Comparison of ENCODE assay signal across 9 cellular contexts in the genomic region with DNA sequence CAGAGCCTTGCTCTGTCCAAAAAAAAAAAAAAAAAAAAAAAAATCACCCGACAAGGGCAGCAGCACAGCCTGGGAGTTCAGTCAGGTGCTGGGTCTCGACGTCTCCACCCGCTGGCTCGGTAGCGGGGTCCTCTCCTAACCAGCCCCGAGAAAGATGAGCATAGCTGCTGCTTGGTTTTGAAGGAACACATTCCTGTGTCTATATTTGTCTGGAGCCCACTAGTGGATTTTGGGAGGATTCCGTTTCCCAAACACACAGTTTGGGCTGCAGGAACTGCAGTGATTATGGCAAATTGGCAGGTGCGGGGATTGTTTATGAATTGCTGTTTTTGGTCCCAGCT. TPM values are rescaled to one million over a fixed set of nuclear protein-coding genes. Genes with fewer than 3 reads are reported as not detected.
DNase-seq lines count a peak whose midpoint lies in the region; ATAC-seq, FAIRE-seq and TF ChIP-seq lines count a peak whose summit lies in the region.
"Had no signal": no experiment of that assay in that cellular context is flagged by ENCODE, and none has a peak within 500 bp of the region (broad histone marks: within the 10 kb centered on the region; RNA-seq: fewer than 3 reads in every experiment).

No MANE protein-coding gene starts in this region.

- dilution Hi-C loops in endothelial cell of umbilical vein (cut with MboI; ENCODE audit: extremely low pct_ligation_motif_present, low sequenced_read_pairs), result no loop called here

- no peak overlapping the region for H2AFZ ChIP-seq in endothelial cell of umbilical vein (ENCODE audit: low read depth, low read length)

- H3K27me3 ChIP-seq in NT2/D1 (ENCODE audit: insufficient read depth, insufficient read length), result peaks cover 37% of the 10 kb centered on the region
- H3K27me3 ChIP-seq in endothelial cell of umbilical vein (ENCODE audit: control insufficient read depth in 2 of 2, insufficient read depth in 2 of 2, low read length in 2 of 2), result peaks cover 33 to 68% of the 10 kb centered on the region in 2 experiments
- H3K27me3 ChIP-seq in pancreas, result no peaks in the 10 kb centered on the region

- no peak for TF ChIP-seq POLR2A in endothelial cell of umbilical vein (IDR thresholded peaks at IDR 0.05; ENCODE audit: low read depth, low read length)

- intact Hi-C loops in endothelial cell of umbilical vein (cut with micrococcal nuclease) (no loop called here), pancreas (cut with DNase I) (no loop called here)

- ATAC-seq in pancreas (peak; percentile 14 to 28 (median 22)), HG03196 (IDR thresholded peaks at IDR 0.05; ENCODE audit: unreplicated experiment) (no peak)

- H3K9ac ChIP-seq in NT2/D1 (ENCODE audit: insufficient read length, low read depth) (no peak overlapping the region), endothelial cell of umbilical vein (replicated peaks; ENCODE audit: extremely low read depth, insufficient read depth, low read length) (no peak overlapping the region)

- no peaks in the 10 kb centered on the region for H4K20me1 ChIP-seq in endothelial cell of umbilical vein (replicated peaks; ENCODE audit: control insufficient read depth, extremely low read depth, insufficient read depth, low read length)

- 16 to 22% methylated on average over 9 of the region's 9 CpGs for WGBS in pancreas, 2 donors

- no peak overlapping the region for H3K27ac ChIP-seq in endothelial cell of umbilical vein (ENCODE audit: insufficient read depth, low read depth, low read length)
- peak overlapping the region; percentile 56 to 76 (median 74) for H3K27ac ChIP-seq in pancreas

- no peaks in the 10 kb centered on the region for H3K9me1 ChIP-seq in endothelial cell of umbilical vein (replicated peaks; ENCODE audit: control insufficient read depth, extremely low read depth, insufficient read depth, low read length)

- POLR2A ChIA-PET in endothelial cell of umbilical vein (lab: Charles Lee), result interaction anchor here (0.7 kb wide), 1 partner anchor 141 kb away, joined by 4 read pairs; no protein-coding TSS in a partner anchor

- no peaks in the 10 kb centered on the region for H3K36me3 ChIP-seq in NT2/D1 (ENCODE audit: insufficient read depth, insufficient read length, low read length)
- H3K36me3 ChIP-seq in endothelial cell of umbilical vein (ENCODE audit: control insufficient read depth in 2 of 2, extremely low read depth in 1 of 2, insufficient read depth in 2 of 2, low read length in 2 of 2), result no peaks in the 10 kb centered on the region
- H3K36me3 ChIP-seq in pancreas, result no peaks in the 10 kb centered on the region

- H3K4me2 ChIP-seq in endothelial cell of umbilical vein (ENCODE audit: insufficient read depth, low read length), result no peak overlapping the region

- H3K9me3 ChIP-seq in NT2/D1 (ENCODE audit: insufficient read depth, low read length) (peaks cover 19% of the 10 kb centered on the region), endothelial cell of umbilical vein (replicated peaks; ENCODE audit: control insufficient read depth, insufficient read depth, low read length) (no peaks in the 10 kb centered on the region), pancreas (no peaks in the 10 kb centered on the region)

- no TSS peak for BruUV-seq in endothelial cell of umbilical vein (replicated peaks; lab: Mats Ljungman, UMichigan)

- FAIRE-seq in endothelial cell of umbilical vein (lab: Jason Lieb, UNC) (no peak), pancreas (lab: Jason Lieb, UNC) (no peak)
- FAIRE-seq: frontal cortex had no signal

- DNase-seq in G401 (ENCODE audit: low spot score) (peak; percentile 67), NT2/D1 (ENCODE audit: low read depth, low spot score) (no peak), endothelial cell of umbilical vein (ENCODE audit: low read depth, low spot score) (no peak), pancreas (peak in 1 of 6 donors; percentile 36), ACHN (no peak)
- no peak for DNase-seq in stimulated activated CD4-positive, alpha-beta T cell treated with anti-CD3 and anti-CD28 coated beads, Interleukin-15, amount 100 ng/mL, for 24 hours
- DNase-seq in stimulated activated CD4-positive, alpha-beta T cell treated with anti-CD3 and anti-CD28 coated beads, Interleukin-4, amount 100 ng/mL, for 1 hour, result no peak

- H3K4me3 ChIP-seq in NT2/D1 (ENCODE audit: insufficient read length, low read depth) (peak overlapping the region; percentile 61), endothelial cell of umbilical vein (replicated peaks in 1 of 3; ENCODE audit: insufficient read depth in 1 of 3, low read depth in 1 of 3, low read length in 3 of 3) (no peak overlapping the region), pancreas (peak overlapping the region; percentile 61 to 95 (median 82))

- TF ChIP-seq CTCF in endothelial cell of umbilical vein (IDR thresholded peaks at IDR 0.05; ENCODE audit: extremely low read depth in 1 of 2, insufficient read depth in 1 of 2, low read depth in 1 of 2, low read length in 2 of 2), result no peak
- no peak for TF ChIP-seq CTCF in pancreas (IDR thresholded peaks at IDR 0.05)

- no peaks in the 10 kb centered on the region for H3K79me2 ChIP-seq in endothelial cell of umbilical vein (ENCODE audit: control insufficient read depth, insufficient read depth, low read length)

- CTCF ChIA-PET in endothelial cell of umbilical vein (lab: Charles Lee), result interaction anchor here (0.7 to 1.5 kb wide), 3 partner anchors 8 to 148 kb away, joined by 3 to 11 read pairs (median 4); no protein-coding TSS in a partner anchor

- in situ Hi-C loops in G401 (cut with HindIII; ENCODE audit: low sequenced_read_pairs) (no loop called here), ACHN (cut with HindIII; ENCODE audit: low pct_ligation_motif_present, low pct_unique_long_range_greater_than_20kb, low sequenced_read_pairs) (no loop called here)

- H3K4me1 ChIP-seq in NT2/D1 (ENCODE audit: insufficient read depth, insufficient read length) (no peaks in the 10 kb centered on the region), endothelial cell of umbilical vein (ENCODE audit: control insufficient read depth, extremely low read depth, insufficient read depth, low read length) (peaks cover 3% of the 10 kb centered on the region), pancreas (peaks cover 17 to 21% (median 18%) of the 10 kb centered on the region in 3 donors)

TF ChIP-seq in endothelial cell of umbilical vein, 7 proteins besides CTCF, POLR2A, EP300 and RAD21:
- TF ChIP-seq EZH2 (IDR thresholded peaks at IDR 0.05; ENCODE audit: borderline replicate concordance, low read depth, low read length, severe bottlenecking) (peak; percentile 30), MYC (IDR thresholded peaks at IDR 0.05; ENCODE audit: low read depth, low read length) (no peak), JUN (IDR thresholded peaks at IDR 0.05; ENCODE audit: borderline replicate concordance, insufficient read depth, insufficient read length, low read depth) (no peak), POLR2AphosphoS5 (IDR thresholded peaks at IDR 0.05; ENCODE audit: insufficient read depth, low read depth, low read length) (no peak), FOS (IDR thresholded peaks at IDR 0.05; ENCODE audit: borderline replicate concordance, insufficient read depth, low read length) (no peak)
- TF ChIP-seq, protein P1, sequence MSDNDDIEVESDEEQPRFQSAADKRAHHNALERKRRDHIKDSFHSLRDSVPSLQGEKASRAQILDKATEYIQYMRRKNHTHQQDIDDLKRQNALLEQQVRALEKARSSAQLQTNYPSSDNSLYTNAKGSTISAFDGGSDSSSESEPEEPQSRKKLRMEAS (IDR thresholded peaks at IDR 0.05; ENCODE audit: insufficient read depth, insufficient read length), result no peak

RNA-seq across cellular contexts. Expression of a gene that starts 1.2 kb away (rescaled TPM):
- 0.25 and 1.7 TPM in 2 replicates for total RNA-seq in G401 (2014; rRNA removed; shearing (Covaris generic))
- total RNA-seq in endothelial cell of umbilical vein (0.37 and 0.42 TPM in 2 replicates), pancreas (10 to 100 TPM in 5 of 6 donors, 1 to 10 TPM in 1; 6.3 to 24.2 (median 13.0) TPM)
- polyA plus RNA-seq in endothelial cell of umbilical vein (0.03 and 0.08 TPM in 2 replicates), pancreas (10 to 100 TPM in 1 of 2 donors, 1 to 10 TPM in 1; 4.6 to 23.8 TPM)
- 0.10 and 0.15 TPM in 2 replicates for polyA plus RNA-seq in endothelial cell of umbilical vein (2011; cell fraction: cytosol; rRNA removed)
- polyA plus RNA-seq in endothelial cell of umbilical vein (2011; cell fraction: nucleus; rRNA removed), result 0.12 and 0.17 TPM in 2 replicates
- polyA plus RNA-seq in endothelial cell of umbilical vein (2012), result 0.11 and 0.25 TPM in 2 replicates
- 0.17 and 0.19 TPM in 2 replicates for polyA minus RNA-seq in endothelial cell of umbilical vein
- polyA minus RNA-seq in endothelial cell of umbilical vein (2011; cell fraction: cytosol; rRNA and poly(A)+ RNA removed), result 20.0 TPM
- polyA minus RNA-seq in endothelial cell of umbilical vein (2011; cell fraction: nucleus; rRNA and poly(A)+ RNA removed), result 0.19 and 1.1 TPM in 2 replicates

Comparison
In these comparisons a context has a peak if more than half of its experiments do, and no peak if none do; other contexts are left out.
1. H3K4me3 ChIP-seq: peak in NT2/D1 (single experiment) and pancreas (4 of 4); none in endothelial cell of umbilical vein (0 of 3).